Comparison of ENCODE assay signal across 26 cellular contexts in the genomic region with DNA sequence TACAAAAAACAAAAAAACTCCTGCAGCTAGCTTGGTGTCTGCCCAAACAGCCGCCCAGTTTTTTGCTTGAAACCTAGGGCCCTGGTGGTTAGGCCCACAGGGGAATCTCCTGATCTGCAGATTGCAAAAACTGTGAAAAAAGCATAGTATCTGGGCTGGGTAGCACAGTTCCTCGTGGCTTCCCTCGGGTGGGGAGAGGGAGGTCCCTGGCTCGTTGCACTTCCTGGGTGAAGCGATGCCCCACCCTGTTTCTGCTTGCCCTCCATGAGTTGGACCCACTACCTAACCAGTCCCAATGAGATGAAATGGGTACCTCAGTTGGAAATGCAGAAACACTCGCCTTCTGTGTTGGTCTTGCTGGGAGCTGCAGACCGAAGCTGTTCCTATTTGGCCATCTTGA.
"Had no signal": no experiment of that assay in that cellular context is flagged by ENCODE, and none has a peak within 500 bp of the region (broad histone marks: within the 10 kb centered on the region; RNA-seq: fewer than 3 reads in every experiment).

No MANE protein-coding gene starts in this region.

- DNase-seq: colonic mucosa; cortex of kidney; dermis blood vessel endothelial cell; dorsolateral prefrontal cortex; effector CD4-positive, alpha-beta T cell; effector CD8-positive, alpha-beta T cell; effector memory CD4-positive, alpha-beta T cell; effector memory CD8-positive, alpha-beta T cell; endodermal cell; erythroblast; esophagus squamous epithelium; foreskin fibroblast; foreskin keratinocyte; foreskin melanocyte; gastrocnemius medialis; glutamatergic neuron; head of caudate nucleus; heart left ventricle; heart right ventricle had no signal

- H3K4me1 ChIP-seq: colonic mucosa, esophagus muscularis mucosa, esophagus squamous epithelium, foreskin keratinocyte, gastrocnemius medialis, gastroesophageal sphincter, heart left ventricle, heart right ventricle had no signal

- H3K4me3 ChIP-seq: colonic mucosa, coronary artery, dorsolateral prefrontal cortex, esophagus muscularis mucosa, esophagus squamous epithelium, gastrocnemius medialis, gastroesophageal sphincter, heart left ventricle, heart right ventricle had no signal

- H3K27ac ChIP-seq: colonic mucosa, coronary artery, dorsolateral prefrontal cortex, epithelial cell of prostate, esophagus muscularis mucosa, esophagus squamous epithelium, foreskin keratinocyte, gastrocnemius medialis, gastroesophageal sphincter, heart left ventricle, heart right ventricle had no signal

- FAIRE-seq: endometrium, endothelial cell of umbilical vein, frontal cortex had no signal

- H3K9me3 ChIP-seq: colonic mucosa, gastrocnemius medialis had no signal

- H3K36me3 ChIP-seq: colonic mucosa, esophagus muscularis mucosa, esophagus squamous epithelium, gastrocnemius medialis, gastroesophageal sphincter, heart left ventricle, heart right ventricle had no signal
